ENCODE assay signal across 1 cellular context in genomic region chrX:63475200-63475599, GRCh38.
TF ChIP-seq lines count a peak whose summit lies in the region.

No MANE protein-coding gene starts in this region.

TF ChIP-seq in K562, 482 proteins besides CTCF, POLR2A, EP300 and RAD21 (continued from another document):
- no peak for TF ChIP-seq E2F8 (IDR thresholded peaks at IDR 0.05; ENCODE audit: low read depth, partially characterized antibody)
- TF ChIP-seq RREB1 (CRISPR knock-in tag; IDR thresholded peaks at IDR 0.05), result no peak
- TF ChIP-seq TRIM25 (IDR thresholded peaks at IDR 0.05; ENCODE audit: borderline replicate concordance), result no peak
- TF ChIP-seq CBX1 (IDR thresholded peaks at IDR 0.05; ENCODE audit: low read depth), result peak; percentile 31; the same call in 1 of the 2 replicates
- TF ChIP-seq ZBTB11 (CRISPR knock-in tag; IDR thresholded peaks at IDR 0.05), result no peak
- no peak for TF ChIP-seq MEIS2 (IDR thresholded peaks at IDR 0.05; ENCODE audit: partially characterized antibody)
- no peak for TF ChIP-seq ZNF395 (CRISPR knock-in tag; IDR thresholded peaks at IDR 0.05)
